Comparison of ENCODE assay signal across 23 cellular contexts in genomic region chr6:8429821-8430220, GRCh38.
"Had no signal": no experiment of that assay in that cellular context is flagged by ENCODE, and none has a peak within 500 bp of the region (broad histone marks: within the 10 kb centered on the region; RNA-seq: fewer than 3 reads in every experiment).

No MANE protein-coding gene starts in this region.

- DNase-seq: Kasumi-1, MM.1S, NCI-H1092 treated with DMSO at 0.1 percent for 48 hours, NCI-H1436, NCI-H187, NCI-H2029, NCI-H2081 treated with DMSO at 0.1 percent for 48 hours, NCI-H2171, NCI-H226, NCI-H446, NCI-H510A, NCI-H524 treated with DMSO at 0.1 percent for 48 hours, NCI-H69, NCI-H774, Right ventricle myocardium superior, RPMI8226, SIG-M5 had no signal

- FAIRE-seq: HepG2, K562, RCC 7860 had no signal

- H3K4me3 ChIP-seq: K562, SJSA1, SK-N-MC had no signal

- H3K27ac ChIP-seq: KMS-11, SJSA1, SK-N-MC had no signal

- H3K4me2 ChIP-seq: KMS-11 had no signal

- ATAC-seq: HepG2, K562 had no signal

- H3K9me3 ChIP-seq: SJSA1 had no signal

- H3K9ac ChIP-seq: KMS-11 had no signal

- H3K27me3 ChIP-seq: SJSA1 had no signal
